In the genomic region with DNA sequence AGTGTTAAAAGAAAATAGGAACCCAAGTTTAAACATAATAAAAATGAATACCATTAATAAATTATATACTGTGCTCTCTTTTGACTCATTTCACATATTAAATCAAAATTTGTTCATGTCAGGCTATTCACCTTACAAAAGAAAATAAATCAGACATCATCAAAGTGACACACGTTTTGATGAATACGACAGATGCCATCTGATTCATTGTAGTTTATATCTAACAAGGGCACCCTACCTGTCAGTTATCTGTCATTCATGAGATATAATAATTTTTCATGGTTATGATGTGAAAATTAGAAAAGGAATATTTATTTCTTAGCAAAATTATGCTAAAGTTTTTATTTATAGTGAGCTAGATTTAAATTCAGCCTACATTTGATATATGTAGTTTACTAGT, we compare ENCODE assay signal across 8 cellular contexts.
"Had no signal": no experiment of that assay in that cellular context is flagged by ENCODE, and none has a peak within 500 bp of the region (broad histone marks: within the 10 kb centered on the region; RNA-seq: fewer than 3 reads in every experiment).

No MANE protein-coding gene starts in this region.

- H3K9ac ChIP-seq: GM23248 had no signal

- H3K36me3 ChIP-seq: HAP-1 had no signal

- H3K27ac ChIP-seq: GM23248 had no signal

- H3K4me2 ChIP-seq: GM23338 had no signal

- DNase-seq: GM23248, GOT3, H7, H9, HCEC 1CT, HFFc6 had no signal

- H3K4me3 ChIP-seq: GM23248, GM23338, HAP-1 had no signal

- H2AFZ ChIP-seq: GM23248, GM23338 had no signal
